Comparison of ENCODE assay signal across 1 cellular context in the genomic region with DNA sequence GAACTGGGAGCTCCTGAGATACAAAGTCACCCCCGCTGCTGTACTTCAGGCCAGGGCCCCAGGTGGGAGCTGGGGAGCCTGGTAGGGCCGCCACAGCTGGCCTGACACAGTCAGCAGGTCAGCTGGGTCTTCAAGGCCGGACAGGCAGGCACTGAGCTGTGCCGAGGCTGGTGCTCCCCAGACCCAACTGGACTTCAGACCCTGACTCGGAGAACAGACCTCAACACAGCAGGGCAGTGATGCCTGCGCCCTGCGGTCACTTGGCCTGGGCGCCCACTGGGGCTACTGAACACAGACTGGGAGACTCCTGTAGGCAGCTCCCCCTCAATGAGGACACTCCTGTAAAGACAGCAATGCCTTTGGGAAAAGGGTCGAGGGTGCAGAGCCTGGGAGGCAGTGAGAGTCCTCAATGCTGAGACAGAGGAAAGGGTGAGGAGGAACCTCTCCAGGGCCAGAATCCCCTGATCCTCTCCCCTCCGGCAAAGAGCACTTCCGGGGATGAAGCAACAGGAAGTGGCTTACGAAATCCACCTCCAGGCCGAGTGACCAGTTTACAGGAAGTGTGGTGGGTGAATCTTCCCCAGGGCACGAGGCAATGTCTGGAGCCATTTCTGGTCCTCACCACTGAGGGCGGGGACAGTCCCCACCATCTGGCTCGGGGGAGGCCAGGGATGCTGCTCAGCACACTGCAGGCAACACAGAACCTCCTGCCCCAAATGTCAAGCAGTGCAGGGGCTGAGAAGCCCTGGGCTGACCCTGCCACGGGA.
A peak's percentile ranks its signal among the peaks of the same experiment; 100 is the strongest.
TF ChIP-seq lines count a peak whose summit lies in the region.

No MANE protein-coding gene starts in this region.

TF ChIP-seq in K562, 482 proteins besides CTCF, POLR2A, EP300 and RAD21 (continued from another document and continues in another):
- TF ChIP-seq, protein P1, sequence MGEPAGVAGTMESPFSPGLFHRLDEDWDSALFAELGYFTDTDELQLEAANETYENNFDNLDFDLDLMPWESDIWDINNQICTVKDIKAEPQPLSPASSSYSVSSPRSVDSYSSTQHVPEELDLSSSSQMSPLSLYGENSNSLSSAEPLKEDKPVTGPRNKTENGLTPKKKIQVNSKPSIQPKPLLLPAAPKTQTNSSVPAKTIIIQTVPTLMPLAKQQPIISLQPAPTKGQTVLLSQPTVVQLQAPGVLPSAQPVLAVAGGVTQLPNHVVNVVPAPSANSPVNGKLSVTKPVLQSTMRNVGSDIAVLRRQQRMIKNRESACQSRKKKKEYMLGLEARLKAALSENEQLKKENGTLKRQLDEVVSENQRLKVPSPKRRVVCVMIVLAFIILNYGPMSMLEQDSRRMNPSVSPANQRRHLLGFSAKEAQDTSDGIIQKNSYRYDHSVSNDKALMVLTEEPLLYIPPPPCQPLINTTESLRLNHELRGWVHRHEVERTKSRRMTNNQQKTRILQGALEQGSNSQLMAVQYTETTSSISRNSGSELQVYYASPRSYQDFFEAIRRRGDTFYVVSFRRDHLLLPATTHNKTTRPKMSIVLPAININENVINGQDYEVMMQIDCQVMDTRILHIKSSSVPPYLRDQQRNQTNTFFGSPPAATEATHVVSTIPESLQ (CRISPR knock-in tag; IDR thresholded peaks at IDR 0.05): no peak
- TF ChIP-seq MTA3 (IDR thresholded peaks at IDR 0.05; ENCODE audit: borderline replicate concordance): no peak
- no peak for TF ChIP-seq DDX20 (tag; IDR thresholded peaks at IDR 0.05; ENCODE audit: low read depth)
- no peak for TF ChIP-seq POU5F1 (IDR thresholded peaks at IDR 0.05; ENCODE audit: borderline replicate concordance, low read depth, low read length, partially characterized antibody)
- no peak for TF ChIP-seq HCFC1 (IDR thresholded peaks at IDR 0.05; ENCODE audit: low read depth, low read length)
- TF ChIP-seq, protein P2, sequence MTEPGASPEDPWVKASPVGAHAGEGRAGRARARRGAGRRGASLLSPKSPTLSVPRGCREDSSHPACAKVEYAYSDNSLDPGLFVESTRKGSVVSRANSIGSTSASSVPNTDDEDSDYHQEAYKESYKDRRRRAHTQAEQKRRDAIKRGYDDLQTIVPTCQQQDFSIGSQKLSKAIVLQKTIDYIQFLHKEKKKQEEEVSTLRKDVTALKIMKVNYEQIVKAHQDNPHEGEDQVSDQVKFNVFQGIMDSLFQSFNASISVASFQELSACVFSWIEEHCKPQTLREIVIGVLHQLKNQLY (CRISPR knock-in tag; conservative IDR thresholded peaks at IDR 0.05): no peak
- TF ChIP-seq, protein P3, sequence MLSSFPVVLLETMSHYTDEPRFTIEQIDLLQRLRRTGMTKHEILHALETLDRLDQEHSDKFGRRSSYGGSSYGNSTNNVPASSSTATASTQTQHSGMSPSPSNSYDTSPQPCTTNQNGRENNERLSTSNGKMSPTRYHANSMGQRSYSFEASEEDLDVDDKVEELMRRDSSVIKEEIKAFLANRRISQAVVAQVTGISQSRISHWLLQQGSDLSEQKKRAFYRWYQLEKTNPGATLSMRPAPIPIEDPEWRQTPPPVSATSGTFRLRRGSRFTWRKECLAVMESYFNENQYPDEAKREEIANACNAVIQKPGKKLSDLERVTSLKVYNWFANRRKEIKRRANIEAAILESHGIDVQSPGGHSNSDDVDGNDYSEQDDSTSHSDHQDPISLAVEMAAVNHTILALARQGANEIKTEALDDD (IDR thresholded peaks at IDR 0.05): no peak
- TF ChIP-seq, protein P4, sequence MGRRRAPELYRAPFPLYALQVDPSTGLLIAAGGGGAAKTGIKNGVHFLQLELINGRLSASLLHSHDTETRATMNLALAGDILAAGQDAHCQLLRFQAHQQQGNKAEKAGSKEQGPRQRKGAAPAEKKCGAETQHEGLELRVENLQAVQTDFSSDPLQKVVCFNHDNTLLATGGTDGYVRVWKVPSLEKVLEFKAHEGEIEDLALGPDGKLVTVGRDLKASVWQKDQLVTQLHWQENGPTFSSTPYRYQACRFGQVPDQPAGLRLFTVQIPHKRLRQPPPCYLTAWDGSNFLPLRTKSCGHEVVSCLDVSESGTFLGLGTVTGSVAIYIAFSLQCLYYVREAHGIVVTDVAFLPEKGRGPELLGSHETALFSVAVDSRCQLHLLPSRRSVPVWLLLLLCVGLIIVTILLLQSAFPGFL (CRISPR knock-in tag; IDR thresholded peaks at IDR 0.05): no peak
- TF ChIP-seq, protein P5, sequence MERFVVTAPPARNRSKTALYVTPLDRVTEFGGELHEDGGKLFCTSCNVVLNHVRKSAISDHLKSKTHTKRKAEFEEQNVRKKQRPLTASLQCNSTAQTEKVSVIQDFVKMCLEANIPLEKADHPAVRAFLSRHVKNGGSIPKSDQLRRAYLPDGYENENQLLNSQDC (CRISPR knock-in tag; IDR thresholded peaks at IDR 0.05): no peak
- no peak for TF ChIP-seq ZFP1 (CRISPR knock-in tag; IDR thresholded peaks at IDR 0.05)
- no peak for TF ChIP-seq CCNT2 (IDR thresholded peaks at IDR 0.05; ENCODE audit: borderline replicate concordance, extremely low read depth, insufficient read length, low read depth, low read length)
- peak; percentile 96 for TF ChIP-seq ETV1 (tag; conservative IDR thresholded peaks at IDR 0.05; ENCODE audit: low read depth)
- TF ChIP-seq XRCC5 (IDR thresholded peaks at IDR 0.05; ENCODE audit: low read depth, low read length): no peak
- TF ChIP-seq CHCHD3 (CRISPR knock-in tag; IDR thresholded peaks at IDR 0.05): no peak
- no peak for TF ChIP-seq POLR2H (tag; IDR thresholded peaks at IDR 0.05; ENCODE audit: low read depth)
- no peak for TF ChIP-seq IRF2 (CRISPR knock-in tag; IDR thresholded peaks at IDR 0.05)
- TF ChIP-seq, protein P6, sequence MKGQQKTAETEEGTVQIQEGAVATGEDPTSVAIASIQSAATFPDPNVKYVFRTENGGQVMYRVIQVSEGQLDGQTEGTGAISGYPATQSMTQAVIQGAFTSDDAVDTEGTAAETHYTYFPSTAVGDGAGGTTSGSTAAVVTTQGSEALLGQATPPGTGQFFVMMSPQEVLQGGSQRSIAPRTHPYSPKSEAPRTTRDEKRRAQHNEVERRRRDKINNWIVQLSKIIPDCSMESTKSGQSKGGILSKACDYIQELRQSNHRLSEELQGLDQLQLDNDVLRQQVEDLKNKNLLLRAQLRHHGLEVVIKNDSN (CRISPR knock-in tag; IDR thresholded peaks at IDR 0.05): no peak
- TF ChIP-seq SAFB (IDR thresholded peaks at IDR 0.05; ENCODE audit: borderline replicate concordance, low read depth, low read length): no peak
- no peak for TF ChIP-seq HNRNPK (IDR thresholded peaks at IDR 0.05; ENCODE audit: low read depth, low read length, poor library complexity, severe bottlenecking)
- no peak for TF ChIP-seq MAFF (IDR thresholded peaks at IDR 0.05; ENCODE audit: low read length)
- no peak for TF ChIP-seq SMARCC2 (IDR thresholded peaks at IDR 0.05; ENCODE audit: low read depth)
- TF ChIP-seq NFRKB (IDR thresholded peaks at IDR 0.05; ENCODE audit: low read depth): no peak
- TF ChIP-seq FOSL1 (tag; conservative IDR thresholded peaks at IDR 0.05): peak; percentile 34; the same call in 1 of the 2 replicates
- TF ChIP-seq ZNF274 (IDR thresholded peaks at IDR 0.05; ENCODE audit: borderline replicate concordance, low read depth, low read length): no peak
- TF ChIP-seq NR1H2 (CRISPR knock-in tag; IDR thresholded peaks at IDR 0.05): no peak
- TF ChIP-seq, protein P7, sequence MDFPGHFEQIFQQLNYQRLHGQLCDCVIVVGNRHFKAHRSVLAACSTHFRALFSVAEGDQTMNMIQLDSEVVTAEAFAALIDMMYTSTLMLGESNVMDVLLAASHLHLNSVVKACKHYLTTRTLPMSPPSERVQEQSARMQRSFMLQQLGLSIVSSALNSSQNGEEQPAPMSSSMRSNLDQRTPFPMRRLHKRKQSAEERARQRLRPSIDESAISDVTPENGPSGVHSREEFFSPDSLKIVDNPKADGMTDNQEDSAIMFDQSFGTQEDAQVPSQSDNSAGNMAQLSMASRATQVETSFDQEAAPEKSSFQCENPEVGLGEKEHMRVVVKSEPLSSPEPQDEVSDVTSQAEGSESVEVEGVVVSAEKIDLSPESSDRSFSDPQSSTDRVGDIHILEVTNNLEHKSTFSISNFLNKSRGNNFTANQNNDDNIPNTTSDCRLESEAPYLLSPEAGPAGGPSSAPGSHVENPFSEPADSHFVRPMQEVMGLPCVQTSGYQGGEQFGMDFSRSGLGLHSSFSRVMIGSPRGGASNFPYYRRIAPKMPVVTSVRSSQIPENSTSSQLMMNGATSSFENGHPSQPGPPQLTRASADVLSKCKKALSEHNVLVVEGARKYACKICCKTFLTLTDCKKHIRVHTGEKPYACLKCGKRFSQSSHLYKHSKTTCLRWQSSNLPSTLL (IDR thresholded peaks at IDR 0.05): no peak
- no peak for TF ChIP-seq BCL6 (CRISPR knock-in tag; IDR thresholded peaks at IDR 0.05)
- TF ChIP-seq NR2C1 (IDR thresholded peaks at IDR 0.05): no peak
- TF ChIP-seq NR2C1 (tag; IDR thresholded peaks at IDR 0.05): peak; percentile 62; the same call in 1 of the 2 replicates
- no peak for TF ChIP-seq ZNF764 (CRISPR knock-in tag; IDR thresholded peaks at IDR 0.05; ENCODE audit: low read depth)
- TF ChIP-seq, protein P8, sequence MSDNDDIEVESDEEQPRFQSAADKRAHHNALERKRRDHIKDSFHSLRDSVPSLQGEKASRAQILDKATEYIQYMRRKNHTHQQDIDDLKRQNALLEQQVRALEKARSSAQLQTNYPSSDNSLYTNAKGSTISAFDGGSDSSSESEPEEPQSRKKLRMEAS (CRISPR knock-in tag; IDR thresholded peaks at IDR 0.05): peak; percentile 87
- TF ChIP-seq RFX1 (IDR thresholded peaks at IDR 0.05): no peak
- no peak for TF ChIP-seq SUPT5H (IDR thresholded peaks at IDR 0.05)
- no peak for TF ChIP-seq TCF7L2 (IDR thresholded peaks at IDR 0.05; ENCODE audit: low read depth, low read length)
- no peak for TF ChIP-seq ZNF696 (CRISPR knock-in tag; conservative IDR thresholded peaks at IDR 0.05)
- TF ChIP-seq EHMT2 (IDR thresholded peaks at IDR 0.05): no peak
- TF ChIP-seq ZEB2 (IDR thresholded peaks at IDR 0.05): no peak; the same call in 1 of the 2 replicates
- TF ChIP-seq SIX5 (IDR thresholded peaks at IDR 0.05; ENCODE audit: borderline replicate concordance in 1 of 2, insufficient read depth in 1 of 2, low read depth in 1 of 2, low read length in 2 of 2): no peak
- no peak for TF ChIP-seq ARID2 (IDR thresholded peaks at IDR 0.05)
- TF ChIP-seq ETS2 (tag; IDR thresholded peaks at IDR 0.05; ENCODE audit: borderline replicate concordance, poor library complexity, severe bottlenecking): no peak
- TF ChIP-seq ZNF12 (CRISPR knock-in tag; IDR thresholded peaks at IDR 0.05): no peak
- TF ChIP-seq MCM3 (IDR thresholded peaks at IDR 0.05): no peak
- no peak for TF ChIP-seq RAD51 (IDR thresholded peaks at IDR 0.05; ENCODE audit: borderline replicate concordance, low read depth)
- no peak for TF ChIP-seq PPARD (CRISPR knock-in tag; IDR thresholded peaks at IDR 0.05)
- no peak for TF ChIP-seq ZNF561 (CRISPR knock-in tag; conservative IDR thresholded peaks at IDR 0.05)
- TF ChIP-seq RFX7 (CRISPR knock-in tag; IDR thresholded peaks at IDR 0.05): no peak
- TF ChIP-seq ZC3H8 (IDR thresholded peaks at IDR 0.05): no peak
- TF ChIP-seq, protein P9, sequence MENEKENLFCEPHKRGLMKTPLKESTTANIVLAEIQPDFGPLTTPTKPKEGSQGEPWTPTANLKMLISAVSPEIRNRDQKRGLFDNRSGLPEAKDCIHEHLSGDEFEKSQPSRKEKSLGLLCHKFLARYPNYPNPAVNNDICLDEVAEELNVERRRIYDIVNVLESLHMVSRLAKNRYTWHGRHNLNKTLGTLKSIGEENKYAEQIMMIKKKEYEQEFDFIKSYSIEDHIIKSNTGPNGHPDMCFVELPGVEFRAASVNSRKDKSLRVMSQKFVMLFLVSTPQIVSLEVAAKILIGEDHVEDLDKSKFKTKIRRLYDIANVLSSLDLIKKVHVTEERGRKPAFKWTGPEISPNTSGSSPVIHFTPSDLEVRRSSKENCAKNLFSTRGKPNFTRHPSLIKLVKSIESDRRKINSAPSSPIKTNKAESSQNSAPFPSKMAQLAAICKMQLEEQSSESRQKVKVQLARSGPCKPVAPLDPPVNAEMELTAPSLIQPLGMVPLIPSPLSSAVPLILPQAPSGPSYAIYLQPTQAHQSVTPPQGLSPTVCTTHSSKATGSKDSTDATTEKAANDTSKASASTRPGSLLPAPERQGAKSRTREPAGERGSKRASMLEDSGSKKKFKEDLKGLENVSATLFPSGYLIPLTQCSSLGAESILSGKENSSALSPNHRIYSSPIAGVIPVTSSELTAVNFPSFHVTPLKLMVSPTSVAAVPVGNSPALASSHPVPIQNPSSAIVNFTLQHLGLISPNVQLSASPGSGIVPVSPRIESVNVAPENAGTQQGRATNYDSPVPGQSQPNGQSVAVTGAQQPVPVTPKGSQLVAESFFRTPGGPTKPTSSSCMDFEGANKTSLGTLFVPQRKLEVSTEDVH (IDR thresholded peaks at IDR 0.05; ENCODE audit: low read depth, partially characterized antibody): no peak
- TF ChIP-seq FOXJ3 (CRISPR knock-in tag; IDR thresholded peaks at IDR 0.05): no peak
- no peak for TF ChIP-seq SRSF7 (optimal IDR thresholded peaks at IDR 0.05; ENCODE audit: low read depth, low read length)
- TF ChIP-seq, protein P10, sequence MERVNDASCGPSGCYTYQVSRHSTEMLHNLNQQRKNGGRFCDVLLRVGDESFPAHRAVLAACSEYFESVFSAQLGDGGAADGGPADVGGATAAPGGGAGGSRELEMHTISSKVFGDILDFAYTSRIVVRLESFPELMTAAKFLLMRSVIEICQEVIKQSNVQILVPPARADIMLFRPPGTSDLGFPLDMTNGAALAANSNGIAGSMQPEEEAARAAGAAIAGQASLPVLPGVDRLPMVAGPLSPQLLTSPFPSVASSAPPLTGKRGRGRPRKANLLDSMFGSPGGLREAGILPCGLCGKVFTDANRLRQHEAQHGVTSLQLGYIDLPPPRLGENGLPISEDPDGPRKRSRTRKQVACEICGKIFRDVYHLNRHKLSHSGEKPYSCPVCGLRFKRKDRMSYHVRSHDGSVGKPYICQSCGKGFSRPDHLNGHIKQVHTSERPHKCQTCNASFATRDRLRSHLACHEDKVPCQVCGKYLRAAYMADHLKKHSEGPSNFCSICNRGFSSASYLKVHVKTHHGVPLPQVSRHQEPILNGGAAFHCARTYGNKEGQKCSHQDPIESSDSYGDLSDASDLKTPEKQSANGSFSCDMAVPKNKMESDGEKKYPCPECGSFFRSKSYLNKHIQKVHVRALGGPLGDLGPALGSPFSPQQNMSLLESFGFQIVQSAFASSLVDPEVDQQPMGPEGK (CRISPR knock-in tag; IDR thresholded peaks at IDR 0.05; ENCODE audit: borderline replicate concordance): no peak
- no peak for TF ChIP-seq FOXA1 (IDR thresholded peaks at IDR 0.05; ENCODE audit: borderline replicate concordance)
- TF ChIP-seq, protein P11, sequence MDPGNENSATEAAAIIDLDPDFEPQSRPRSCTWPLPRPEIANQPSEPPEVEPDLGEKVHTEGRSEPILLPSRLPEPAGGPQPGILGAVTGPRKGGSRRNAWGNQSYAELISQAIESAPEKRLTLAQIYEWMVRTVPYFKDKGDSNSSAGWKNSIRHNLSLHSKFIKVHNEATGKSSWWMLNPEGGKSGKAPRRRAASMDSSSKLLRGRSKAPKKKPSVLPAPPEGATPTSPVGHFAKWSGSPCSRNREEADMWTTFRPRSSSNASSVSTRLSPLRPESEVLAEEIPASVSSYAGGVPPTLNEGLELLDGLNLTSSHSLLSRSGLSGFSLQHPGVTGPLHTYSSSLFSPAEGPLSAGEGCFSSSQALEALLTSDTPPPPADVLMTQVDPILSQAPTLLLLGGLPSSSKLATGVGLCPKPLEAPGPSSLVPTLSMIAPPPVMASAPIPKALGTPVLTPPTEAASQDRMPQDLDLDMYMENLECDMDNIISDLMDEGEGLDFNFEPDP (CRISPR knock-in tag; IDR thresholded peaks at IDR 0.05): no peak
